Comparison of ENCODE assay signal across 20 cellular contexts in genomic region chr6:168225471-168225901, GRCh38.
DNase-seq lines count a peak whose midpoint lies in the region; FAIRE-seq and TF ChIP-seq lines count a peak whose summit lies in the region.
"Had no signal": no experiment of that assay in that cellular context is flagged by ENCODE, and none has a peak within 500 bp of the region (broad histone marks: within the 10 kb centered on the region; RNA-seq: fewer than 3 reads in every experiment).

No MANE protein-coding gene starts in this region.

- no peak for FAIRE-seq in urothelium cell line (lab: Jason Lieb, UNC)
- FAIRE-seq: G401.6, islet of Langerhans had no signal

- CTCF ChIA-PET in HEK293 (lab: Yijun Ruan, JAX): interaction anchor here (0.8 kb wide), 1 partner anchor 8 kb away, joined by 3 read pairs; no protein-coding TSS in a partner anchor

- H3K36me3 ChIP-seq in HEK293 (ENCODE audit: control insufficient read depth in 2 of 2, insufficient read depth in 1 of 2, low read length in 2 of 2) (no peaks in the 10 kb centered on the region), sigmoid colon (no peaks in the 10 kb centered on the region)
- H3K36me3 ChIP-seq: spleen had no signal

- POLR2A ChIA-PET in HEK293 (lab: Yijun Ruan, JAX): no interaction called here

- WGBS in sigmoid colon, 2 donors: 7 to 32% methylated on average over 7 of the region's 7 CpGs

- TF ChIP-seq EP300 in sigmoid colon (IDR thresholded peaks at IDR 0.05): no peak

- H3K4me1 ChIP-seq in HEK293 (ENCODE audit: control insufficient read depth, insufficient read depth, low read length) (peaks cover 3% of the 10 kb centered on the region; the same call in 1 of the 2 replicates), sigmoid colon (peaks cover 0 to 26% (median 22%) of the 10 kb centered on the region in 4 donors)
- H3K4me1 ChIP-seq: spleen had no signal

- DNase-seq in fibroblast of pulmonary artery (ENCODE audit: low read depth): peak; percentile 22
- peak; percentile 82 for DNase-seq in left kidney (ENCODE audit: low read depth, low spot score)
- no peak for DNase-seq in sigmoid colon
- no peak for DNase-seq in urothelium cell line (ENCODE audit: low spot score)
- DNase-seq in GM19240 (ENCODE audit: insufficient read length, low spot score): no peak
- DNase-seq in coronary artery (ENCODE audit: low spot score): no peak
- DNase-seq in activated CD8-positive, alpha-beta memory T cell treated with anti-CD3 and anti-CD28 coated beads, Interleukin-2, amount 50 U/mL, for 48 hours: no peak
- DNase-seq: activated CD4-positive, alpha-beta T cell treated with anti-CD3 and anti-CD28 coated beads, Interleukin-2, amount 50 U/mL, for 4 hours; activated effector memory CD4-positive, alpha-beta T cell treated with anti-CD3 and anti-CD28 coated beads, Interleukin-2, amount 50 U/mL, for 16 hours; CD4-positive, CD25-positive, alpha-beta regulatory T cell; DMS 273 treated with DMSO at 0.1 percent for 48 hours; KBM-7; MV-4-11; naive thymus-derived CD8-positive, alpha-beta T cell; NCI-H1930; spleen had no signal

- intact Hi-C loops in sigmoid colon (cut with DNase I): no loop called here

- no peaks in the 10 kb centered on the region for H3K9me3 ChIP-seq in HEK293 (ENCODE audit: control insufficient read depth, insufficient read depth, low read depth, low read length)
- H3K9me3 ChIP-seq in sigmoid colon: no peaks in the 10 kb centered on the region
- H3K9me3 ChIP-seq: spleen had no signal

- TF ChIP-seq POLR2A in sigmoid colon (IDR thresholded peaks at IDR 0.05): no peak

- no peak overlapping the region for H3K4me3 ChIP-seq in HEK293 (ENCODE audit: low read depth, low read length)
- H3K4me3 ChIP-seq in fibroblast of pulmonary artery (replicated peaks; ENCODE audit: low read depth, low read length): no peak overlapping the region
- no peak overlapping the region for H3K4me3 ChIP-seq in sigmoid colon
- no peak overlapping the region for H3K4me3 ChIP-seq in coronary artery
- H3K4me3 ChIP-seq: hepatocyte, spleen had no signal

- no peak overlapping the region for H3K27ac ChIP-seq in HEK293 (ENCODE audit: extremely low read depth, low read depth, low read length)
- peak overlapping the region in 3 of 4 donors; percentile 40 to 72 (median 66) for H3K27ac ChIP-seq in sigmoid colon
- H3K27ac ChIP-seq in coronary artery: peak overlapping the region in 1 of 2 donors; percentile 57
- H3K27ac ChIP-seq: spleen had no signal

- no peaks in the 10 kb centered on the region for H3K27me3 ChIP-seq in sigmoid colon
- H3K27me3 ChIP-seq: hepatocyte had no signal

- TF ChIP-seq CTCF in HEK293 (tag by site-specific recombination; IDR thresholded peaks at IDR 0.05): no peak
- no peak for TF ChIP-seq CTCF in fibroblast of pulmonary artery (IDR thresholded peaks at IDR 0.05; ENCODE audit: low read length, missing control alignments)
- no peak for TF ChIP-seq CTCF in sigmoid colon (IDR thresholded peaks at IDR 0.05)
- no peak for TF ChIP-seq CTCF in coronary artery (IDR thresholded peaks at IDR 0.05)

TF ChIP-seq in HEK293, 187 proteins besides CTCF, POLR2A, EP300 and RAD21:
- TF ChIP-seq ZFP69B (tag by site-specific recombination; IDR thresholded peaks at IDR 0.05) (no peak), ZFHX2 (tag by site-specific recombination; conservative IDR thresholded peaks at IDR 0.05) (peak; percentile 26; the same call in 1 of the 2 replicates), ZSCAN16 (tag by site-specific recombination; IDR thresholded peaks at IDR 0.05) (no peak), KLF1 (tag by site-specific recombination; IDR thresholded peaks at IDR 0.05) (peak; percentile 15; the same call in 1 of the 2 replicates)

Comparison
In these comparisons a context has a peak if more than half of its experiments do, and no peak if none do; other contexts are left out.
1. DNase-seq: peak in fibroblast of pulmonary artery (single experiment) and left kidney (single experiment); none in sigmoid colon (single experiment), urothelium cell line (single experiment), GM19240 (single experiment), coronary artery (single experiment) and activated CD8-positive, alpha-beta memory T cell treated with anti-CD3 and anti-CD28 coated beads, Interleukin-2, amount 50 U/mL, for 48 hours (single experiment).